Comparison of ENCODE assay signal across 22 cellular contexts in genomic region chr1:95583811-95584210, GRCh38.
DNase-seq lines count a peak whose midpoint lies in the region; ATAC-seq and TF ChIP-seq lines count a peak whose summit lies in the region.
"Had no signal": no experiment of that assay in that cellular context is flagged by ENCODE, and none has a peak within 500 bp of the region (broad histone marks: within the 10 kb centered on the region; RNA-seq: fewer than 3 reads in every experiment).

No MANE protein-coding gene starts in this region.

- intact Hi-C loops in gastrocnemius medialis (cut with DNase I; ENCODE audit: low total_unique reads), result no loop called here

- no peak overlapping the region for H2BK120ac ChIP-seq in mesendoderm (ENCODE audit: low read depth, low read length)

- H2BK15ac ChIP-seq in mesendoderm (replicated peaks; ENCODE audit: low read depth), result no peak overlapping the region

- H3K23ac ChIP-seq in mesendoderm (ENCODE audit: low read length), result no peak overlapping the region

- DNase-seq in DMS153 (lab: John Stamatoyannopoulos, UW) (peak; percentile 11), DMS153 treated with DMSO at 0.1 percent for 48 hours (lab: John Stamatoyannopoulos, UW; ENCODE audit: unreplicated experiment) (no peak), ELF-1 (ENCODE audit: low read depth, low spot score) (peak; percentile 10), NCI-H345 (lab: John Stamatoyannopoulos, UW) (peak; percentile 25), mesendoderm (peak; percentile 13), gastrocnemius medialis (no peak), HT-29 (ENCODE audit: low spot score) (no peak)
- DNase-seq in activated CD4-positive, alpha-beta T cell treated with anti-CD3 and anti-CD28 coated beads for 4 hours, result no peak
- DNase-seq: AML-193, GF-D8, GM23248, KG1, MV-4-11, NCI-H1436, NCI-H2029 treated with DMSO at 0.1 percent for 48 hours, NCI-H526 treated with DMSO at 0.1 percent for 48 hours, Peyer's patch, T-cell had no signal

- no peak overlapping the region for H4K5ac ChIP-seq in mesendoderm (ENCODE audit: low read length)

- H3K4me1 ChIP-seq in mesendoderm (ENCODE audit: control insufficient read depth, low read depth, low read length), result no peaks in the 10 kb centered on the region
- no peaks in the 10 kb centered on the region for H3K4me1 ChIP-seq in gastrocnemius medialis
- H3K4me1 ChIP-seq: Peyer's patch had no signal

- H3K27me3 ChIP-seq in mesendoderm (ENCODE audit: insufficient read depth, low read length, poor library complexity), result no peaks in the 10 kb centered on the region
- H3K27me3 ChIP-seq in gastrocnemius medialis, result no peaks in the 10 kb centered on the region
- H3K27me3 ChIP-seq: Peyer's patch had no signal

- H3K27ac ChIP-seq in mesendoderm (ENCODE audit: low read depth, low read length) (no peak overlapping the region), gastrocnemius medialis (no peak overlapping the region)
- H3K27ac ChIP-seq: 22Rv1, C4-2B, GM23248, Peyer's patch, SK-N-MC had no signal

- H3K56ac ChIP-seq in mesendoderm (ENCODE audit: low read length), result no peak overlapping the region

- no peak overlapping the region for H2BK5ac ChIP-seq in mesendoderm (ENCODE audit: low read length)

- no peak overlapping the region for H3K9ac ChIP-seq in mesendoderm (ENCODE audit: low read length)
- H3K9ac ChIP-seq: GM23248 had no signal

- in situ Hi-C loops in gastrocnemius medialis (cut with MboI; ENCODE audit: low sequenced_read_pairs in 4 of 4), result no loop called here

- H3K4ac ChIP-seq in mesendoderm (ENCODE audit: low read depth, low read length), result no peak overlapping the region

- no peak for TF ChIP-seq POLR2A in gastrocnemius medialis (IDR thresholded peaks at IDR 0.05)

- H3K9me3 ChIP-seq in gastrocnemius medialis, result no peaks in the 10 kb centered on the region
- H3K9me3 ChIP-seq: Peyer's patch had no signal

- no peak overlapping the region for H3K18ac ChIP-seq in mesendoderm (ENCODE audit: low read length)

- ATAC-seq in gastrocnemius medialis, result no peak
- ATAC-seq: Right ventricle myocardium inferior, T-cell had no signal

- H3K36me3 ChIP-seq in mesendoderm (ENCODE audit: control insufficient read depth, insufficient read depth, low read length), result no peaks in the 10 kb centered on the region
- no peaks in the 10 kb centered on the region for H3K36me3 ChIP-seq in gastrocnemius medialis
- H3K36me3 ChIP-seq: Peyer's patch had no signal

- H3K79me2 ChIP-seq in mesendoderm (ENCODE audit: control insufficient read depth, insufficient read depth, low read length), result no peaks in the 10 kb centered on the region

- TF ChIP-seq CTCF in gastrocnemius medialis (IDR thresholded peaks at IDR 0.05 in 4 of 5, conservative IDR thresholded peaks at IDR 0.05 in 1 of 5), result no peak

- H2AK5ac ChIP-seq in mesendoderm (ENCODE audit: low read length), result no peak overlapping the region

- H3K79me1 ChIP-seq in mesendoderm (ENCODE audit: low read length), result no peaks in the 10 kb centered on the region

- H3K4me2 ChIP-seq in mesendoderm (ENCODE audit: low read length), result no peak overlapping the region

- no peak overlapping the region for H3K4me3 ChIP-seq in mesendoderm (ENCODE audit: low read length)
- H3K4me3 ChIP-seq in gastrocnemius medialis, result no peak overlapping the region
- H3K4me3 ChIP-seq: GM23248, Peyer's patch, SK-N-MC had no signal

- H4K8ac ChIP-seq in mesendoderm (ENCODE audit: low read depth, low read length), result no peak overlapping the region

- WGBS in mesendoderm (ENCODE audit: extremely low coverage, insufficient coverage, low lambda C conversion rate), result no CpG with 5 or more reads among the region's 2 CpGs

Comparison
In these comparisons a context has a peak if more than half of its experiments do, and no peak if none do; other contexts are left out.
1. DNase-seq: peak in DMS153 (single experiment), ELF-1 (single experiment), NCI-H345 (single experiment) and mesendoderm (single experiment); none in DMS153 treated with DMSO at 0.1 percent for 48 hours (single experiment), gastrocnemius medialis (0 of 2), activated CD4-positive, alpha-beta T cell treated with anti-CD3 and anti-CD28 coated beads for 4 hours (0 of 2) and HT-29 (single experiment).